Comparison of ENCODE assay signal across 1 cellular context in genomic region chr4:137510866-137511265, GRCh38.
TF ChIP-seq lines count a peak whose summit lies in the region.

No MANE protein-coding gene starts in this region.

TF ChIP-seq in HEK293, 187 proteins besides CTCF, POLR2A, EP300 and RAD21 (continued from another document):
- TF ChIP-seq YY1 (tag by site-specific recombination; IDR thresholded peaks at IDR 0.05) (no peak), ZNF624 (tag by site-specific recombination; IDR thresholded peaks at IDR 0.05) (no peak), GFI1B (tag by site-specific recombination; IDR thresholded peaks at IDR 0.05) (peak; percentile 39; the same call in 1 of the 2 replicates), ZNF416 (tag by site-specific recombination; IDR thresholded peaks at IDR 0.05) (no peak), ZNF692 (tag by site-specific recombination; IDR thresholded peaks at IDR 0.05) (0 out of 2 replicates have a peak, but pooled peaks have one; percentile 23), KLF16 (tag by site-specific recombination; IDR thresholded peaks at IDR 0.05) (0 out of 2 replicates have a peak, but pooled peaks have one; percentile 19), SCRT1 (tag by site-specific recombination; IDR thresholded peaks at IDR 0.05; ENCODE audit: borderline replicate concordance) (peak; percentile 27; the same call in 1 of the 2 replicates), ZNF423 (tag by site-specific recombination; IDR thresholded peaks at IDR 0.05) (no peak), ZBTB6 (tag by site-specific recombination; IDR thresholded peaks at IDR 0.05) (peak; percentile 77; the same call in 1 of the 2 replicates), OVOL3 (tag by site-specific recombination; IDR thresholded peaks at IDR 0.05) (peak; percentile 72; the same call in 1 of the 2 replicates), ZNF214 (tag by site-specific recombination; IDR thresholded peaks at IDR 0.05; ENCODE audit: borderline replicate concordance) (no peak), ZNF677 (tag by site-specific recombination; IDR thresholded peaks at IDR 0.05) (no peak), ZNF366 (tag by site-specific recombination; conservative IDR thresholded peaks at IDR 0.05) (peak; percentile 81), TSHZ1 (tag by site-specific recombination; IDR thresholded peaks at IDR 0.05; ENCODE audit: borderline replicate concordance) (peak; percentile 69; the same call in 1 of the 2 replicates), PRDM6 (tag by site-specific recombination; IDR thresholded peaks at IDR 0.05) (peak; percentile 92), ZBTB1 (tag by site-specific recombination; IDR thresholded peaks at IDR 0.05) (0 out of 2 replicates have a peak, but pooled peaks have one; percentile 72)
